21 cellular contexts compared by ENCODE assay signal in the genomic region with DNA sequence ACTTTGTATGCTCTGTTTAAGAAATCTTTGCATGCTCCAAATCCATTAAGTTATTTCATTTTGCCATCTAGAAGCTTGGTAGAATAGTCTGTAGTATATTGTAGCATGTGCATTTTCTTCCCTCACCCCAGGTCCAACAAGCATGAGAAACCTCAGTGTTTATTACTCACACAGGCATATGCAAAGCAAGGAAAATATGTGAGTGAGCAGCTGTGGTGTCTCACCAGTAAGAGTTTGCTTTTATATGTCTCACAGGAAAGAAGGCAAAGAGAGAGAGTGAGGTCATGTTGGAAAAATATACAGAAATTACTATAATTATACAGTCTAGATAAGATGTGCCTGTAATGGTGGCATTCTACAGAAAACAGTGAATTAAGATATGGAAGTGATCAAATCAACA.
DNase-seq lines count a peak whose midpoint lies in the region; ATAC-seq, FAIRE-seq and TF ChIP-seq lines count a peak whose summit lies in the region.
"Had no signal": no experiment of that assay in that cellular context is flagged by ENCODE, and none has a peak within 500 bp of the region (broad histone marks: within the 10 kb centered on the region; RNA-seq: fewer than 3 reads in every experiment).

No MANE protein-coding gene starts in this region.

- H3K36me3 ChIP-seq in astrocyte (ENCODE audit: insufficient read depth, low read length), result no peaks in the 10 kb centered on the region
- H3K36me3 ChIP-seq in osteoblast (ENCODE audit: insufficient read depth, low read length), result no peaks in the 10 kb centered on the region
- H3K36me3 ChIP-seq: BE2C had no signal

- H3K4me2 ChIP-seq in astrocyte (ENCODE audit: low read length) (no peak overlapping the region), osteoblast (ENCODE audit: insufficient read depth, low read length) (no peak overlapping the region)
- H3K4me2 ChIP-seq: GM23338 had no signal

- H3K4me1 Mint-ChIP-seq in astrocyte (ENCODE audit: low read depth, unreplicated experiment), result peaks cover 2% of the 10 kb centered on the region
- no peaks in the 10 kb centered on the region for H3K4me1 Mint-ChIP-seq in CD4-positive, alpha-beta T cell (ENCODE audit: low read depth)
- H3K4me1 Mint-ChIP-seq: GM23338 had no signal

- no peak overlapping the region for H3K27ac ChIP-seq in astrocyte (ENCODE audit: low read depth, low read length)
- H3K27ac ChIP-seq in osteoblast (ENCODE audit: low read depth, low read length), result no peak overlapping the region
- no peak overlapping the region for H3K27ac ChIP-seq in CD4-positive, alpha-beta T cell (ENCODE audit: low read depth, low read length)
- H3K27ac ChIP-seq: C4-2B had no signal

- intact Hi-C loops in CD4-positive, alpha-beta T cell (cut with DNase I, micrococcal nuclease), result no loop called here

- H3K79me2 ChIP-seq in astrocyte (ENCODE audit: insufficient read depth, low read length) (no peaks in the 10 kb centered on the region), osteoblast (ENCODE audit: insufficient read depth, low read length) (no peaks in the 10 kb centered on the region)

- POLR2A ChIA-PET in CD4-positive, alpha-beta T cell (lab: Charles Lee), result no interaction called here

- peak overlapping the region; percentile 36 for H3K27ac Mint-ChIP-seq in astrocyte (ENCODE audit: unreplicated experiment)
- no peak overlapping the region for H3K27ac Mint-ChIP-seq in CD4-positive, alpha-beta T cell
- H3K27ac Mint-ChIP-seq: CD8-positive, alpha-beta T cell; GM23338 had no signal

- ATAC-seq in GM21447 (IDR thresholded peaks at IDR 0.05; ENCODE audit: unreplicated experiment), result no peak
- no peak for ATAC-seq in CD4-positive, alpha-beta T cell (ENCODE audit: poor library complexity)
- ATAC-seq: CD8-positive, alpha-beta T cell; GM23338 had no signal

- H3K9ac ChIP-seq in astrocyte (ENCODE audit: low read length), result no peak overlapping the region

- FAIRE-seq in astrocyte (lab: Jason Lieb, UNC), result no peak
- FAIRE-seq: D721Med, GM12892 had no signal

- H2AFZ ChIP-seq in astrocyte (ENCODE audit: low read depth, low read length) (no peak overlapping the region), osteoblast (ENCODE audit: low read length) (no peak overlapping the region)
- H2AFZ ChIP-seq: GM23338 had no signal

- TF ChIP-seq CTCF in astrocyte (IDR thresholded peaks at IDR 0.05; ENCODE audit: insufficient read depth, low read depth, low read length) (no peak), osteoblast (IDR thresholded peaks at IDR 0.05; ENCODE audit: extremely low read depth, low read depth, low read length) (no peak), foreskin fibroblast (IDR thresholded peaks at IDR 0.05; ENCODE audit: low read depth, low read length) (no peak)
- TF ChIP-seq CTCF in CD4-positive, alpha-beta T cell (IDR thresholded peaks at IDR 0.05), result no peak

- CTCF ChIA-PET in CD4-positive, alpha-beta T cell (lab: Charles Lee), result no interaction called here

- no peak overlapping the region for H3K4me3 Mint-ChIP-seq in astrocyte (ENCODE audit: unreplicated experiment)
- no peak overlapping the region for H3K4me3 Mint-ChIP-seq in CD4-positive, alpha-beta T cell
- H3K4me3 Mint-ChIP-seq: CD8-positive, alpha-beta T cell; GM23338 had no signal

- H3K4me3 ChIP-seq in astrocyte (ENCODE audit: insufficient read depth, low read depth, low read length) (no peak overlapping the region), osteoblast (ENCODE audit: insufficient read depth, low read length) (no peak overlapping the region), foreskin fibroblast (ENCODE audit: low read depth in 1 of 2, low read length in 2 of 2) (no peak overlapping the region)
- H3K4me3 ChIP-seq: GM23338 had no signal

- H4K20me1 ChIP-seq in astrocyte (ENCODE audit: insufficient read depth, low read length) (no peaks in the 10 kb centered on the region), osteoblast (ENCODE audit: insufficient read depth, low read length) (no peaks in the 10 kb centered on the region)

- H3K27me3 ChIP-seq in astrocyte (ENCODE audit: insufficient read depth, low read length) (no peaks in the 10 kb centered on the region), osteoblast (ENCODE audit: insufficient read depth, low read length) (no peaks in the 10 kb centered on the region)
- H3K27me3 ChIP-seq in CD4-positive, alpha-beta T cell (ENCODE audit: control insufficient read depth, insufficient read depth, low read length), result no peaks in the 10 kb centered on the region
- H3K27me3 ChIP-seq: BE2C had no signal

- H3K9me3 ChIP-seq in astrocyte (ENCODE audit: insufficient read depth, low read depth, low read length), result no peaks in the 10 kb centered on the region
- no peaks in the 10 kb centered on the region for H3K9me3 ChIP-seq in osteoblast (ENCODE audit: low read depth, low read length)
- H3K9me3 ChIP-seq in CD4-positive, alpha-beta T cell (ENCODE audit: control insufficient read depth, low read length), result peaks cover 3% of the 10 kb centered on the region
- H3K9me3 ChIP-seq: BE2C had no signal

- peak; percentile 3 for DNase-seq in NAMALWA (ENCODE audit: low spot score)
- DNase-seq in astrocyte (ENCODE audit: low read depth), result peak; percentile 47
- DNase-seq in hepatic stellate cell (ENCODE audit: low spot score), result peak; percentile 2
- peak; percentile 35 for DNase-seq in osteoblast (ENCODE audit: insufficient read length, low spot score, missing footprints)
- no peak for DNase-seq in foreskin fibroblast
- no peak for DNase-seq in amygdala (lab: John Stamatoyannopoulos, UW)
- no peak for DNase-seq in CD4-positive, alpha-beta T cell
- DNase-seq: BE2C; CD8-positive, alpha-beta T cell; COR-L47; DMS153; DMS79 treated with DMSO at 0.1 percent for 48 hours; EL; GDM1; H7; IMR-90 had no signal

- H3K36me3 Mint-ChIP-seq in astrocyte (ENCODE audit: low read depth, unreplicated experiment), result no peaks in the 10 kb centered on the region
- no peaks in the 10 kb centered on the region for H3K36me3 Mint-ChIP-seq in CD4-positive, alpha-beta T cell (ENCODE audit: low read depth)
- H3K36me3 Mint-ChIP-seq: CD8-positive, alpha-beta T cell had no signal

- peaks cover 2% of the 10 kb centered on the region for H3K9me3 Mint-ChIP-seq in astrocyte (ENCODE audit: unreplicated experiment)
- H3K9me3 Mint-ChIP-seq in CD4-positive, alpha-beta T cell, result peaks cover 9% of the 10 kb centered on the region
- H3K9me3 Mint-ChIP-seq: GM23338 had no signal

- no peaks in the 10 kb centered on the region for H3K27me3 Mint-ChIP-seq in astrocyte (ENCODE audit: low read depth, unreplicated experiment)
- H3K27me3 Mint-ChIP-seq in CD4-positive, alpha-beta T cell, result no peaks in the 10 kb centered on the region

- H3K4me1 ChIP-seq in astrocyte (ENCODE audit: insufficient read depth, low read length) (no peaks in the 10 kb centered on the region), osteoblast (ENCODE audit: insufficient read depth, low read length) (no peaks in the 10 kb centered on the region)
- H3K4me1 ChIP-seq: BE2C had no signal

Comparison
In these comparisons a context has a peak if more than half of its experiments do, and no peak if none do; other contexts are left out.
1. DNase-seq: peak in NAMALWA (single experiment), astrocyte (single experiment), hepatic stellate cell (single experiment) and osteoblast (single experiment); none in foreskin fibroblast (0 of 2), amygdala (0 of 56) and CD4-positive, alpha-beta T cell (0 of 10).